In the genomic region with DNA sequence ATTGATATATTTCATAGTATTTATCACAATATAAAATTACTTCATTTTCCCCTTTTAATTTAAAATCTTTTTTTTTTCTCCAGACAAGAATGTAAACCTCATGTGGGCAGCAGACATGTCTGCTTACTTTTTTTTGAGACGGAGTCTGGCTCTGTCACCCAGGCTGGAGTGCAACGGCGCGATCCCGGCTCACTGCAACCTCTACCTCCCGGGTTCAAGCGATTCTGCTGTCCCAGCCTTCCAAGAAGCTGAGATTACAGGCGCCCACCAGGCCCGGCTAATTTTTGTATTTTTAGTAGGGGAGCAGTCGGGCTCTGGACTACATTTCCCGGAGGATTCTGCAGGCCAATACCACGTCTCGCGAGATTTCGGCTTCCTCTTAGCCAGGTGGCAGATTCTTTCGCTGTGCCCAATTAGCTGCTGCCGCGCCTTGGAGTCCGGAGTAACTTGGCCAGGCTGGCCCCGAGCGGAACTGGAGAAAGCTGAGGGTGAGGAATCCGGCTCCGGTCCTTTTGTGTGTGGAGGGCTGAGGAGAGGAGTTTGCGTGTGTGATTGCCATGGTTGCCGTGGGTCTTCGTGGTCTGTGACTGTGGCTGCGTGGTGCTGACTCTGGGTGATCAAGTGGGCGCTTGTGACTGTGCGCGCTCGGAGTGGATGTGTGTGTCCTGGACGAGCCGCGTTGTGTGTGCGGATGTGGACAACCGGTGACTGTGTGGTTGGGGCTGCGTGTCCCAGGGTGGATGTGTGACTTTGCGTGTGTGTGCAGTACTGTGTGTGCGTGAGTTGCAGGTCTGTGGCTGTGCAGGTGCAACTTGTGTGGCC, we compare ENCODE assay signal across 8 cellular contexts.
DNase-seq lines count a peak whose midpoint lies in the region; TF ChIP-seq lines count a peak whose summit lies in the region.
"Not testable (repeated sequence)": the region's sequence is repeated elsewhere in the genome, so short reads cannot be mapped to it uniquely, and the experiment has no call there.

No MANE protein-coding gene starts in this region.

- peak overlapping the region; percentile 83 for H3K27ac Mint-ChIP-seq in activated CD4-positive, alpha-beta T cell treated with anti-CD3 and anti-CD28 coated beads, Interleukin-2, amount 10 ng/mL, durations not matched to agents 24 days and 14 days
- H3K27ac Mint-ChIP-seq in brain: peak overlapping the region; percentile 76 to 97 (median 93)

- not testable (repeated sequence) for H3K4me1 Mint-ChIP-seq in activated CD4-positive, alpha-beta T cell treated with anti-CD3 and anti-CD28 coated beads, Interleukin-2, amount 10 ng/mL, durations not matched to agents 24 days and 14 days
- H3K4me1 Mint-ChIP-seq in brain: peaks cover 18% of the 10 kb centered on the region

- peak overlapping the region; percentile 90 for H3K4me3 Mint-ChIP-seq in activated CD4-positive, alpha-beta T cell treated with anti-CD3 and anti-CD28 coated beads, Interleukin-2, amount 10 ng/mL, durations not matched to agents 24 days and 14 days
- peak overlapping the region; percentile 45 to 93 (median 85) for H3K4me3 Mint-ChIP-seq in brain

- not testable (repeated sequence) for H3K36me3 Mint-ChIP-seq in activated CD4-positive, alpha-beta T cell treated with anti-CD3 and anti-CD28 coated beads, Interleukin-2, amount 10 ng/mL, durations not matched to agents 24 days and 14 days (ENCODE audit: low read depth); brain

- TF ChIP-seq CTCF in brain (conservative IDR thresholded peaks at IDR 0.05): not testable (repeated sequence)

- DNase-seq in AML-193 (lab: John Stamatoyannopoulos, UW) (peak; percentile 65 to 73), NCI-H524 (lab: John Stamatoyannopoulos, UW) (peak; percentile 88 to 96), head of caudate nucleus (peak; percentile 75 to 93 (median 87)), myocyte (ENCODE audit: low read depth) (peak; percentile 93)
- DNase-seq in activated CD4-positive, alpha-beta T cell treated with anti-CD3 and anti-CD28 coated beads, Interleukin-2, amount 10 ng/mL, durations not matched to agents 24 days and 14 days: peak; percentile 86
- peak; percentile 56 to 64 for DNase-seq in stimulated activated CD4-positive, alpha-beta T cell treated with anti-CD3 and anti-CD28 coated beads, Interleukin-4, amount 100 ng/mL, for 4 hours

- not testable (repeated sequence) for H3K27me3 Mint-ChIP-seq in activated CD4-positive, alpha-beta T cell treated with anti-CD3 and anti-CD28 coated beads, Interleukin-2, amount 10 ng/mL, durations not matched to agents 24 days and 14 days; brain

- not testable (repeated sequence) for H3K9me3 Mint-ChIP-seq in activated CD4-positive, alpha-beta T cell treated with anti-CD3 and anti-CD28 coated beads, Interleukin-2, amount 10 ng/mL, durations not matched to agents 24 days and 14 days; brain

- peak; percentile 70 for TF ChIP-seq POLR2A in GM19099 (IDR thresholded peaks at IDR 0.05; ENCODE audit: extremely low read depth, insufficient read length, low read depth)

- intact Hi-C loops in activated CD4-positive, alpha-beta T cell treated with anti-CD3 and anti-CD28 coated beads, Interleukin-2, amount 10 ng/mL, durations not matched to agents 24 days and 14 days (cut with micrococcal nuclease); head of caudate nucleus (cut with DNase I): not testable (repeated sequence)

Comparison
In these comparisons a context has a peak if more than half of its experiments do, and no peak if none do; other contexts are left out.
1. Peak in every context shown above with its lines: DNase-seq.